In the genomic region with DNA sequence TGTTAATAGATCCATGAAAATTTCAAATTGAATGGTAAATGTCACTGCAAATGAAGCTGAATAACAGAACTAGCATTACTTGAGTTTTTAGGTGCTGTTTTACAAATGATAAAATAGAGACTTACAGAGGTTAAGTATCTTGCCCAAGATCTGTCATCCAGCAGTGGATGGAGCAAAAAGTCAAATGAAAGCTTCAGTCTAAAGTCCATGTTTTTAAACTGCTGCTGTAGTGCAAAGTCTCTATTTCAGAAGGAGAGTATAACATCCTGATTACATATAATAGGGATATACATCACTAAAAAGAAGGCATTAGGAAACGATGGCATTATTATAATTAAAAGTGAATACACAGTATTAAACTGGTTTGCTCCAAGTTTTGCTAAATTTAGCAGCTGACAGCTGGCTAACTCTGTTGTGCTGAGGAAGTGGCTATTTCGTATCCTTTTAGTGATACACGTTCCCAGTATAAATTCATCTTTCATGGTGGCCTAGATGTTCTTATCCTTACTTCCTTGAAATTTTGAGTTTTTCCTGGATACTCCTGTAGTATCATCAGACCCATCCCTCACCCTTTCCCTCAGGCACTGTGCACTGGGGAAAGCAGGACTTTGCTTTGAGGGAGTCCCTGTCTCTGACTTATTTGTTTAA, we compare ENCODE assay signal across 27 cellular contexts.
"Had no signal": no experiment of that assay in that cellular context is flagged by ENCODE, and none has a peak within 500 bp of the region (broad histone marks: within the 10 kb centered on the region; RNA-seq: fewer than 3 reads in every experiment).

No MANE protein-coding gene starts in this region.

- H3K4me1 Mint-ChIP-seq: activated naive CD8-positive, alpha-beta T cell treated with anti-CD3 and anti-CD28 coated beads, Interleukin-2, amount 10 ng/mL, durations not matched to agents 7 days and 5 days; T-helper 17 cell; WTC11 had no signal

- H3K27ac ChIP-seq: adrenal gland, body of pancreas had no signal

- H3K36me3 ChIP-seq: adrenal gland, MG63 had no signal

- H3K27me3 Mint-ChIP-seq: activated naive CD8-positive, alpha-beta T cell treated with anti-CD3 and anti-CD28 coated beads, Interleukin-2, amount 10 ng/mL, durations not matched to agents 7 days and 5 days; T-helper 17 cell had no signal

- H3K9me3 Mint-ChIP-seq: WTC11 had no signal

- H3K9me3 ChIP-seq: adrenal gland, body of pancreas, MG63 had no signal

- H3K4me3 ChIP-seq: adrenal gland, body of pancreas, MG63 had no signal

- H3K4me1 ChIP-seq: adrenal gland, body of pancreas had no signal

- H3K27me3 ChIP-seq: adrenal gland, body of pancreas, MG63 had no signal

- DNase-seq: activated CD4-positive, alpha-beta T cell treated with anti-CD3 and anti-CD28 coated beads for 48 hours; activated CD4-positive, alpha-beta T cell treated with anti-CD3 and anti-CD28 coated beads, Interleukin-2, amount 50 U/mL, for 4 hours; activated CD4-positive, CD25-positive, alpha-beta regulatory T cell treated with anti-CD3 and anti-CD28 coated beads, Interleukin-2, amount 50 U/mL, for 72 hours; activated CD8-positive, alpha-beta memory T cell treated with anti-CD3 and anti-CD28 coated beads, Interleukin-2, amount 50 U/mL, for 48 hours; activated CD8-positive, alpha-beta T cell treated with anti-CD3 and anti-CD28 coated beads, Interleukin-2, amount 10 ng/mL, durations not matched to agents 7 days and 5 days; activated naive CD4-positive, alpha-beta T cell treated with anti-CD3 and anti-CD28 coated beads, Interleukin-2, amount 50 U/mL, for 16 hours; activated naive CD8-positive, alpha-beta T cell treated with anti-CD3 and anti-CD28 coated beads, Interleukin-2, amount 10 ng/mL, durations not matched to agents 7 days and 5 days; activated T-cell treated with anti-CD3 and anti-CD28 coated beads, Interleukin-2, amount 50 U/mL, for 1 hour; adrenal gland; aorta; body of pancreas; KBM-7; MG63; MV-4-11; NCI-H1092 treated with DMSO at 0.1 percent for 48 hours; NCI-H1417 treated with DMSO at 0.1 percent for 48 hours; NCI-H1694; NCI-H2029; NCI-H2107; NCI-H2171 treated with DMSO at 0.1 percent for 48 hours; NCI-H345; NCI-H510A; NCI-H526 treated with DMSO at 0.1 percent for 48 hours; SHP77; T-helper 17 cell; T-helper 9 cell had no signal

- H3K4me3 Mint-ChIP-seq: activated CD8-positive, alpha-beta T cell treated with anti-CD3 and anti-CD28 coated beads, Interleukin-2, amount 10 ng/mL, durations not matched to agents 7 days and 5 days; activated naive CD8-positive, alpha-beta T cell treated with anti-CD3 and anti-CD28 coated beads, Interleukin-2, amount 10 ng/mL, durations not matched to agents 7 days and 5 days; T-helper 17 cell; WTC11 had no signal

- H3K27ac Mint-ChIP-seq: activated CD8-positive, alpha-beta T cell treated with anti-CD3 and anti-CD28 coated beads, Interleukin-2, amount 10 ng/mL, durations not matched to agents 7 days and 5 days; activated naive CD8-positive, alpha-beta T cell treated with anti-CD3 and anti-CD28 coated beads, Interleukin-2, amount 10 ng/mL, durations not matched to agents 7 days and 5 days; T-helper 17 cell; WTC11 had no signal

- H3K36me3 Mint-ChIP-seq: activated naive CD8-positive, alpha-beta T cell treated with anti-CD3 and anti-CD28 coated beads, Interleukin-2, amount 10 ng/mL, durations not matched to agents 7 days and 5 days; WTC11 had no signal

- ATAC-seq: activated CD8-positive, alpha-beta T cell treated with anti-CD3 and anti-CD28 coated beads, Interleukin-2, amount 10 ng/mL, durations not matched to agents 7 days and 5 days; body of pancreas; T-helper 17 cell; WTC11 had no signal
